Comparison of ENCODE assay signal across 8 cellular contexts in genomic region chr11:65316979-65317786, GRCh38. TPM values are rescaled to one million over a fixed set of nuclear protein-coding genes. Genes with fewer than 3 reads are reported as not detected.
DNase-seq lines count a peak whose midpoint lies in the region; ATAC-seq, FAIRE-seq and TF ChIP-seq lines count a peak whose summit lies in the region.

No MANE protein-coding gene starts in this region.

- H3K36me3 ChIP-seq in kidney (ENCODE audit: control insufficient read depth in 1 of 2, insufficient read depth in 2 of 2, low read length in 2 of 2) = peaks cover 2 to 4% of the 10 kb centered on the region in 2 donors
- peaks cover 14% of the 10 kb centered on the region for H3K36me3 ChIP-seq in suprapubic skin

- ATAC-seq in HG03521 (IDR thresholded peaks at IDR 0.05; ENCODE audit: unreplicated experiment) = no peak
- no peak for ATAC-seq in GM18498 (IDR thresholded peaks at IDR 0.05; ENCODE audit: unreplicated experiment)

- TF ChIP-seq POLR2A in suprapubic skin (IDR thresholded peaks at IDR 0.05) = no peak

- no peak for FAIRE-seq in HTR-8/SVneo (lab: Jason Lieb, UNC)
- no peak for FAIRE-seq in kidney (lab: Jason Lieb, UNC)

- TF ChIP-seq CTCF in astrocyte of the spinal cord (IDR thresholded peaks at IDR 0.05; ENCODE audit: low read depth, low read length) (no peak), kidney (IDR thresholded peaks at IDR 0.05; ENCODE audit: borderline replicate concordance, extremely low read depth, insufficient read depth) (no peak), suprapubic skin (IDR thresholded peaks at IDR 0.05) (no peak)

- in situ Hi-C loops in astrocyte of the spinal cord (cut with HindIII; ENCODE audit: low sequenced_read_pairs) = no loop called here

- intact Hi-C loops in kidney (cut with DNase I) = no loop called here

- no peak for TF ChIP-seq EP300 in suprapubic skin (IDR thresholded peaks at IDR 0.05)

- 11% methylated on average over 9 of the region's 14 CpGs for WGBS in suprapubic skin

- H3K4me1 ChIP-seq in kidney (ENCODE audit: control insufficient read depth in 1 of 2, insufficient read depth in 1 of 2, low read depth in 1 of 2, low read length in 2 of 2) (peaks cover 16 to 19% of the 10 kb centered on the region in 2 donors), suprapubic skin (peaks cover 59% of the 10 kb centered on the region)

- no peaks in the 10 kb centered on the region for H3K27me3 ChIP-seq in suprapubic skin

- peak overlapping the region in 1 of 2 donors; percentile 75 for H3K9ac ChIP-seq in kidney (ENCODE audit: low read length in 2 of 2)

- DNase-seq in HTR-8/SVneo (ENCODE audit: insufficient read length, low spot score) = peak; percentile 54
- DNase-seq in astrocyte of the spinal cord (ENCODE audit: low read depth, low spot score) = peak; percentile 72
- peak; percentile 94 for DNase-seq in kidney
- peak; percentile 87 to 89 for DNase-seq in suprapubic skin (ENCODE audit: low spot score in 2 of 2)
- no peak for DNase-seq in cerebellar cortex (ENCODE audit: low spot score)
- DNase-seq in NCI-H1436 (lab: John Stamatoyannopoulos, UW) = no peak

- H3K27ac ChIP-seq in kidney (ENCODE audit: low read depth in 2 of 2, low read length in 2 of 2) = peak overlapping the region; percentile 75 to 81
- peak overlapping the region; percentile 87 for H3K27ac ChIP-seq in suprapubic skin

- peak overlapping the region; percentile 80 for H3K4me3 ChIP-seq in astrocyte of the spinal cord (ENCODE audit: low read depth, low read length)
- peak overlapping the region; percentile 68 to 80 for H3K4me3 ChIP-seq in kidney (ENCODE audit: low read length in 2 of 2)
- H3K4me3 ChIP-seq in suprapubic skin = peak overlapping the region; percentile 78

- no peaks in the 10 kb centered on the region for H3K9me3 ChIP-seq in kidney (ENCODE audit: control insufficient read depth in 1 of 2, low read length in 2 of 2)
- no peaks in the 10 kb centered on the region for H3K9me3 ChIP-seq in suprapubic skin

RNA-seq across cellular contexts. Expression of gene CDC42EP2, which starts 2.5 kb away (rescaled TPM):
- total RNA-seq in kidney (13.7 TPM), suprapubic skin (1 to 10 TPM; 1.9 to 8.3 (median 5.7) TPM)
- 19.4 TPM for polyA plus RNA-seq in kidney (ENCODE audit: insufficient read depth, low read depth, low replicate concordance)

RNA-seq across cellular contexts. Expression of gene DPF2, which starts 16.5 kb away (rescaled TPM):
- 58.5 TPM for total RNA-seq in kidney
- polyA plus RNA-seq in kidney (ENCODE audit: insufficient read depth, low read depth, low replicate concordance) = 25.9 TPM
- total RNA-seq in suprapubic skin = 10 to 100 TPM; 17.8 to 35.8 (median 27.4) TPM

RNA-seq across cellular contexts. Expression of gene TIGD3, which starts 37.4 kb away (rescaled TPM):
- total RNA-seq in kidney = 0.19 TPM
- 0.95 TPM for polyA plus RNA-seq in kidney (ENCODE audit: insufficient read depth, low read depth, low replicate concordance)
- total RNA-seq in suprapubic skin = under 1 TPM in 3 of 4 donors, not detected in 1; 0.32 to 0.76 (median 0.64) TPM

RNA-seq across cellular contexts. Expression of gene POLA2, which starts 55.4 kb away (rescaled TPM):
- total RNA-seq in kidney (6.5 TPM), suprapubic skin (10 to 100 TPM in 1 of 4 donors, 1 to 10 TPM in 3; 4.5 to 19.7 (median 7.3) TPM)
- polyA plus RNA-seq in kidney (ENCODE audit: insufficient read depth, low read depth, low replicate concordance) = 13.6 TPM

Comparison
In these comparisons a context has a peak if more than half of its experiments do, and no peak if none do; other contexts are left out.
1. DNase-seq: peak in HTR-8/SVneo (single experiment), astrocyte of the spinal cord (single experiment), kidney (single experiment) and suprapubic skin (2 of 2); none in cerebellar cortex (single experiment) and NCI-H1436 (single experiment).
2. Peak in every context shown above with its lines, with median percentiles within 50 percentile points of each other: H3K4me3 ChIP-seq.